14 cellular contexts compared by ENCODE assay signal in the genomic region with DNA sequence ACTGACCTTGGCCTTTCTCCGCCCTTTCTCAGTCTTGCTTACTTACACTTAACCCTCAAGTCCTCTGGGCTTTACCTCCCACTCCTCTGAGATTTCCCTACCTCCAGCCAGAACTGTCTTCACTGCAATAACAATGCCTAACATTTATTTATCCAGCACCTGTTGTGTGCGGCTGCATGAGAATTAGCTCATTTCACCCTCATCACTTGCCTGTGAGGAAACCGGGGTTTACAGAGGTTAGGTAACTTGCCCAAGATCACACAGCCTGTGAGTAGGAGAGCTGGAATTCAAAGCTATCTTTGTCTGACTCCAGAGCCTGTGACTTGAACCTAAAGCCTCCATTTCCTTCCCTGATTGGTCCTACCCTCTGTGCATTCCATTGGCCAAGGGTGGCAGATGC. TPM values are rescaled to one million over a fixed set of nuclear protein-coding genes. Genes with fewer than 3 reads are reported as not detected.
A peak's percentile ranks its signal among the peaks of the same experiment; 100 is the strongest.
DNase-seq lines count a peak whose midpoint lies in the region; TF ChIP-seq lines count a peak whose summit lies in the region.
"Had no signal": no experiment of that assay in that cellular context is flagged by ENCODE, and none has a peak within 500 bp of the region (broad histone marks: within the 10 kb centered on the region; RNA-seq: fewer than 3 reads in every experiment).

No MANE protein-coding gene starts in this region.

- H2AFZ ChIP-seq in parathyroid adenoma = no peak overlapping the region

- peaks cover 16% of the 10 kb centered on the region for H3K79me2 ChIP-seq in parathyroid adenoma

- H3K4me3 Mint-ChIP-seq in T-helper 1 cell treated with Interleukin-12 subunit alpha and Interleukin-12 subunit beta and Interleukin-4 antibody, amounts not matched to agents 30 μg/mL and 1 μg/mL, for 36 hours = peak overlapping the region; percentile 49
- H3K4me3 Mint-ChIP-seq in endothelial cell (ENCODE audit: unreplicated experiment) = no peak overlapping the region

- peaks cover 29% of the 10 kb centered on the region for H3K4me1 ChIP-seq in SJCRH30
- peaks cover 15% of the 10 kb centered on the region for H3K4me1 ChIP-seq in parathyroid adenoma

- no peak overlapping the region for H3K4me3 ChIP-seq in SJCRH30
- no peak overlapping the region for H3K4me3 ChIP-seq in parathyroid adenoma (ENCODE audit: low read depth, low read length)
- H3K4me3 ChIP-seq: sigmoid colon had no signal

- H3K4me2 ChIP-seq in parathyroid adenoma (ENCODE audit: low read length) = peak overlapping the region; percentile 24
- H3K4me2 ChIP-seq: SK-N-SH had no signal

- H3K27me3 ChIP-seq in SJCRH30 (no peaks in the 10 kb centered on the region), parathyroid adenoma (ENCODE audit: control insufficient read depth, insufficient read depth, low read length) (no peaks in the 10 kb centered on the region)
- H3K27me3 ChIP-seq: sigmoid colon had no signal

- H3K9me3 ChIP-seq in SJCRH30 (replicated peaks) (no peaks in the 10 kb centered on the region), parathyroid adenoma (ENCODE audit: control insufficient read depth, low read length) (no peaks in the 10 kb centered on the region)
- H3K9me3 ChIP-seq: sigmoid colon, SK-N-SH had no signal

- DNase-seq in T-helper 1 cell (no peak), SJCRH30 (peak; percentile 53 to 79), endothelial cell (ENCODE audit: low spot score) (no peak), globus pallidus (ENCODE audit: low spot score) (no peak), NCI-H446 (lab: John Stamatoyannopoulos, UW) (no peak)
- no peak for DNase-seq in stimulated activated CD4-positive, alpha-beta T cell treated with anti-CD3 and anti-CD28 coated beads, Interleukin-4, amount 100 ng/mL, for 1 hour
- DNase-seq: activated CD4-positive, alpha-beta T cell treated with anti-CD3 and anti-CD28 coated beads for 4 hours; NCI-H1048; sigmoid colon; SK-N-SH; substantia nigra had no signal

- no peaks in the 10 kb centered on the region for H3K9me3 Mint-ChIP-seq in T-helper 1 cell treated with Interleukin-12 subunit alpha and Interleukin-12 subunit beta and Interleukin-4 antibody, amounts not matched to agents 30 μg/mL and 1 μg/mL, for 36 hours
- no peaks in the 10 kb centered on the region for H3K9me3 Mint-ChIP-seq in endothelial cell (ENCODE audit: unreplicated experiment)

- H3K36me3 Mint-ChIP-seq in T-helper 1 cell treated with Interleukin-12 subunit alpha and Interleukin-12 subunit beta and Interleukin-4 antibody, amounts not matched to agents 30 μg/mL and 1 μg/mL, for 36 hours (ENCODE audit: low read depth) = peaks cover 26% of the 10 kb centered on the region
- H3K36me3 Mint-ChIP-seq in endothelial cell (ENCODE audit: low read depth, unreplicated experiment) = peaks cover 24% of the 10 kb centered on the region

- H3K27ac ChIP-seq in SJCRH30 (peak overlapping the region; percentile 54), parathyroid adenoma (no peak overlapping the region)
- H3K27ac ChIP-seq: 22Rv1, sigmoid colon had no signal

- H3K4me1 Mint-ChIP-seq in T-helper 1 cell treated with Interleukin-12 subunit alpha and Interleukin-12 subunit beta and Interleukin-4 antibody, amounts not matched to agents 30 μg/mL and 1 μg/mL, for 36 hours (ENCODE audit: low read depth) = peaks cover 50% of the 10 kb centered on the region
- peaks cover 30% of the 10 kb centered on the region for H3K4me1 Mint-ChIP-seq in endothelial cell (ENCODE audit: unreplicated experiment)

- H3K27me3 Mint-ChIP-seq in T-helper 1 cell treated with Interleukin-12 subunit alpha and Interleukin-12 subunit beta and Interleukin-4 antibody, amounts not matched to agents 30 μg/mL and 1 μg/mL, for 36 hours (ENCODE audit: low read depth) = no peaks in the 10 kb centered on the region
- peaks cover 14% of the 10 kb centered on the region for H3K27me3 Mint-ChIP-seq in endothelial cell (ENCODE audit: unreplicated experiment)

- H3K36me3 ChIP-seq in SJCRH30 = peaks cover 30% of the 10 kb centered on the region
- H3K36me3 ChIP-seq in parathyroid adenoma (ENCODE audit: control insufficient read depth, insufficient read depth, low read length) = no peaks in the 10 kb centered on the region

- no peak for TF ChIP-seq CTCF in endothelial cell (IDR thresholded peaks at IDR 0.05; ENCODE audit: unreplicated experiment)
- TF ChIP-seq CTCF in parathyroid adenoma (IDR thresholded peaks at IDR 0.05) = no peak

- H3K9ac ChIP-seq in parathyroid adenoma = no peak overlapping the region
- H3K9ac ChIP-seq: SK-N-SH had no signal

- H3K27ac Mint-ChIP-seq in T-helper 1 cell treated with Interleukin-12 subunit alpha and Interleukin-12 subunit beta and Interleukin-4 antibody, amounts not matched to agents 30 μg/mL and 1 μg/mL, for 36 hours = peak overlapping the region; percentile 57
- H3K27ac Mint-ChIP-seq in endothelial cell (ENCODE audit: unreplicated experiment) = peak overlapping the region; percentile 11

RNA-seq across cellular contexts. Expression of a gene that starts 2.5 kb away (rescaled TPM):
- 63.0 and 66.6 TPM in 2 replicates for total RNA-seq in SJCRH30 (2014; rRNA removed; shearing (Covaris generic))
- 43.5 TPM for total RNA-seq in endothelial cell (ENCODE audit: unreplicated experiment)

RNA-seq across cellular contexts. Expression of a gene that starts 2.7 kb away (rescaled TPM):
- 19.7 and 21.5 TPM in 2 replicates for total RNA-seq in SJCRH30 (2014; rRNA removed; shearing (Covaris generic))
- 23.7 TPM for total RNA-seq in endothelial cell (ENCODE audit: unreplicated experiment)

Comparison
In these comparisons a context has a peak if more than half of its experiments do, and no peak if none do; other contexts are left out.
1. DNase-seq: peak in SJCRH30 (2 of 2); none in T-helper 1 cell (0 of 5), endothelial cell (single experiment), stimulated activated CD4-positive, alpha-beta T cell treated with anti-CD3 and anti-CD28 coated beads, Interleukin-4, amount 100 ng/mL, for 1 hour (single experiment), globus pallidus (single experiment) and NCI-H446 (0 of 2).